ENCODE assay signal across 31 cellular contexts in the genomic region with DNA sequence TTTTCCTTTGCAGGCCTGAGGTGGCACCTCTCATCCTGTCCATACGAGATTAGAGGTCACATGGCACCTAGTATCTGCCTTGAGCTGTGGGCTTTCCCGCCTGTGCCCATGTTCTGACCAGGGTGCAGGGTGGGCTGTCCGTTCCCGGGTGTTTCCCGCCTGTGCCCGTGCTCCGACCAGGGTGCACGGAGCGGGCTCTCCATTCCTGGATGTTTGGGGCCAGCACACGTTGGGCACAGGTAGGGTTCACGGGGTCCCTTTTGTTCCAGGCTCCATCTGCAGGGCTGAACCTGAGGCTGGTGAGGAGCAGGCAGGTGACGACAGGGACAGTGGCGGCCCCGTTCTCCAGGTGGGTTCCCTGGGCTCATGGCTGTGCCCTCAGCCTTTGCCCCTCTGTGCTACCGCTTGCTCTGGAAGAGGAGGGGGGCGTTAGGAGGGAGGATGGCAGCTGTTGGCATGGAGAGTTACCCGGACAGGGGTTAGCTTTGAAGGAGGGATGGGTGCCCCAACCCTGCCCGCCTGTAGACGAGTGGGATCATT.
"Had no signal": no experiment of that assay in that cellular context is flagged by ENCODE, and none has a peak within 500 bp of the region (broad histone marks: within the 10 kb centered on the region; RNA-seq: fewer than 3 reads in every experiment).

No MANE protein-coding gene starts in this region.

- H3K27me3 ChIP-seq: cardiac muscle cell, Peyer's patch, SJCRH30 had no signal

- H3K4me3 Mint-ChIP-seq: activated CD4-positive, alpha-beta T cell treated with anti-CD3 and anti-CD28 coated beads, Interleukin-2, amount 10 ng/mL, durations not matched to agents 24 days and 14 days; activated CD8-positive, alpha-beta T cell treated with anti-CD3 and anti-CD28 coated beads for 36 hours; activated naive CD8-positive, alpha-beta T cell treated with anti-CD3 and anti-CD28 coated beads for 36 hours; activated T-cell treated with anti-CD3 and anti-CD28 coated beads, Interleukin-2, amount 50 U/mL, for 72 hours; activated T-helper 17 cell treated with anti-CD3 and anti-CD28 coated beads, Interleukin-2, amount 50 U/mL, for 72 hours; central memory CD8-positive, alpha-beta T cell; T-helper 2 cell treated with Interferon-gamma antibody and Interleukin-4, amounts not matched to agents 5 μg/mL and 100 μg/mL, for 36 hours had no signal

- H3K4me1 ChIP-seq: Peyer's patch, SJCRH30 had no signal

- H3K4me3 ChIP-seq: cardiac muscle cell, Peyer's patch, SJCRH30, SK-N-MC had no signal

- H3K9me3 Mint-ChIP-seq: activated CD4-positive, alpha-beta T cell treated with anti-CD3 and anti-CD28 coated beads, Interleukin-2, amount 10 ng/mL, durations not matched to agents 24 days and 14 days; activated CD8-positive, alpha-beta T cell treated with anti-CD3 and anti-CD28 coated beads for 36 hours; activated naive CD8-positive, alpha-beta T cell treated with anti-CD3 and anti-CD28 coated beads for 36 hours; activated T-cell treated with anti-CD3 and anti-CD28 coated beads, Interleukin-2, amount 50 U/mL, for 72 hours; activated T-helper 17 cell treated with anti-CD3 and anti-CD28 coated beads, Interleukin-2, amount 50 U/mL, for 72 hours; central memory CD8-positive, alpha-beta T cell; T-helper 2 cell treated with Interferon-gamma antibody and Interleukin-4, amounts not matched to agents 5 μg/mL and 100 μg/mL, for 36 hours had no signal

- ATAC-seq: activated CD8-positive, alpha-beta T cell treated with anti-CD3 and anti-CD28 coated beads for 36 hours; activated T-cell treated with anti-CD3 and anti-CD28 coated beads, Interleukin-2, amount 50 U/mL, for 72 hours; activated T-helper 17 cell treated with anti-CD3 and anti-CD28 coated beads, Interleukin-2, amount 50 U/mL, for 72 hours; PC-3 had no signal

- H3K9me3 ChIP-seq: Peyer's patch, SJCRH30 had no signal

- DNase-seq: activated CD4-positive, alpha-beta T cell treated with anti-CD3 and anti-CD28 coated beads, Interleukin-2, amount 10 ng/mL, durations not matched to agents 24 days and 14 days; activated CD4-positive, alpha-beta T cell treated with anti-CD3 and anti-CD28 coated beads, Interleukin-2, amount 50 U/mL, for 4 hours; activated CD8-positive, alpha-beta T cell treated with anti-CD3 and anti-CD28 coated beads for 36 hours; activated effector memory CD4-positive, alpha-beta T cell treated with anti-CD3 and anti-CD28 coated beads, Interleukin-2, amount 50 U/mL, for 16 hours; activated naive CD4-positive, alpha-beta T cell; activated naive CD4-positive, alpha-beta T cell treated with anti-CD3 and anti-CD28 coated beads, Interleukin-2, amount 50 U/mL, for 16 hours; activated naive CD8-positive, alpha-beta T cell treated with anti-CD3 and anti-CD28 coated beads for 36 hours; activated T-cell treated with anti-CD3 and anti-CD28 coated beads, Interleukin-2, amount 50 U/mL, for 1 hour; activated T-cell treated with anti-CD3 and anti-CD28 coated beads, Interleukin-2, amount 50 U/mL, for 72 hours; amniotic stem cell; aorta; Karpas-422; NCI-H1105; NCI-H1417 treated with DMSO at 0.1 percent for 48 hours; NCI-H187 treated with DMSO at 0.1 percent for 48 hours; NCI-H2081; NCI-H2171 treated with DMSO at 0.1 percent for 48 hours; NCI-H226; NCI-H446 treated with DMSO at 0.1 percent for 48 hours; NCI-H524; PC-3; Peyer's patch; RPMI8226; SHP77; SJCRH30 had no signal

- H3K27ac ChIP-seq: cardiac muscle cell, Peyer's patch, SJCRH30, SK-N-MC had no signal

- H3K27ac Mint-ChIP-seq: activated CD4-positive, alpha-beta T cell treated with anti-CD3 and anti-CD28 coated beads, Interleukin-2, amount 10 ng/mL, durations not matched to agents 24 days and 14 days; activated CD8-positive, alpha-beta T cell treated with anti-CD3 and anti-CD28 coated beads for 36 hours; activated T-cell treated with anti-CD3 and anti-CD28 coated beads, Interleukin-2, amount 50 U/mL, for 72 hours; activated T-helper 17 cell treated with anti-CD3 and anti-CD28 coated beads, Interleukin-2, amount 50 U/mL, for 72 hours; T-helper 2 cell treated with Interferon-gamma antibody and Interleukin-4, amounts not matched to agents 5 μg/mL and 100 μg/mL, for 36 hours had no signal

- FAIRE-seq: TTC549 had no signal

- H3K27me3 Mint-ChIP-seq: activated CD4-positive, alpha-beta T cell treated with anti-CD3 and anti-CD28 coated beads, Interleukin-2, amount 10 ng/mL, durations not matched to agents 24 days and 14 days; activated CD8-positive, alpha-beta T cell treated with anti-CD3 and anti-CD28 coated beads for 36 hours; activated naive CD8-positive, alpha-beta T cell treated with anti-CD3 and anti-CD28 coated beads for 36 hours; activated T-helper 17 cell treated with anti-CD3 and anti-CD28 coated beads, Interleukin-2, amount 50 U/mL, for 72 hours; central memory CD8-positive, alpha-beta T cell had no signal
